ENCODE assay signal across 14 cellular contexts in genomic region chr6:106197441-106197840, GRCh38.
DNase-seq lines count a peak whose midpoint lies in the region; ATAC-seq and TF ChIP-seq lines count a peak whose summit lies in the region.
"Had no signal": no experiment of that assay in that cellular context is flagged by ENCODE, and none has a peak within 500 bp of the region (broad histone marks: within the 10 kb centered on the region; RNA-seq: fewer than 3 reads in every experiment).

No MANE protein-coding gene starts in this region.

- H3K36me3 Mint-ChIP-seq in activated naive CD4-positive, alpha-beta T cell treated with anti-CD3 and anti-CD28 coated beads for 36 hours (ENCODE audit: low read depth), result peaks cover 19% of the 10 kb centered on the region
- H3K36me3 Mint-ChIP-seq in stimulated activated effector memory CD8-positive, alpha-beta T cell treated with anti-CD3 and anti-CD28 coated beads, Interleukin-12 subunit alpha, Interleukin-12 subunit beta, amount 100 ng/mL, for 72 hours, result peaks cover 40% of the 10 kb centered on the region

- no peak overlapping the region for H3K4me3 Mint-ChIP-seq in activated naive CD4-positive, alpha-beta T cell treated with anti-CD3 and anti-CD28 coated beads for 36 hours
- peak overlapping the region; percentile 34 for H3K4me3 Mint-ChIP-seq in stimulated activated effector memory CD8-positive, alpha-beta T cell treated with anti-CD3 and anti-CD28 coated beads, Interleukin-12 subunit alpha, Interleukin-12 subunit beta, amount 100 ng/mL, for 72 hours

- H3K36me3 ChIP-seq in RWPE2 (ENCODE audit: low read depth), result peaks cover 43% of the 10 kb centered on the region

- no peaks in the 10 kb centered on the region for H3K27me3 Mint-ChIP-seq in activated naive CD4-positive, alpha-beta T cell treated with anti-CD3 and anti-CD28 coated beads for 36 hours (ENCODE audit: low read depth)

- intact Hi-C loops in activated naive CD4-positive, alpha-beta T cell treated with anti-CD3 and anti-CD28 coated beads for 36 hours (cut with micrococcal nuclease), result loop anchor here (5.0 kb wide), 1 partner anchor 325 kb away; no protein-coding TSS in a partner anchor

- no peaks in the 10 kb centered on the region for H3K9me3 Mint-ChIP-seq in activated naive CD4-positive, alpha-beta T cell treated with anti-CD3 and anti-CD28 coated beads for 36 hours
- no peaks in the 10 kb centered on the region for H3K9me3 Mint-ChIP-seq in stimulated activated effector memory CD8-positive, alpha-beta T cell treated with anti-CD3 and anti-CD28 coated beads, Interleukin-12 subunit alpha, Interleukin-12 subunit beta, amount 100 ng/mL, for 72 hours

- H3K4me1 ChIP-seq in RWPE2 (ENCODE audit: insufficient read depth, poor library complexity, severe bottlenecking), result peaks cover 50% of the 10 kb centered on the region
- H3K4me1 ChIP-seq: upper lobe of left lung had no signal

- peaks cover 38% of the 10 kb centered on the region for H3K4me1 Mint-ChIP-seq in activated naive CD4-positive, alpha-beta T cell treated with anti-CD3 and anti-CD28 coated beads for 36 hours (ENCODE audit: low read depth)
- H3K4me1 Mint-ChIP-seq in stimulated activated effector memory CD8-positive, alpha-beta T cell treated with anti-CD3 and anti-CD28 coated beads, Interleukin-12 subunit alpha, Interleukin-12 subunit beta, amount 100 ng/mL, for 72 hours, result peaks cover 52% of the 10 kb centered on the region

- peak overlapping the region; percentile 93 for H3K27ac ChIP-seq in RWPE2 (ENCODE audit: poor library complexity, severe bottlenecking)
- H3K27ac ChIP-seq: upper lobe of left lung had no signal

- no peak for ATAC-seq in RWPE2 (ENCODE audit: low read depth)
- ATAC-seq in stimulated activated effector memory CD8-positive, alpha-beta T cell treated with anti-CD3 and anti-CD28 coated beads, Interleukin-12 subunit alpha, Interleukin-12 subunit beta, amount 100 ng/mL, for 72 hours, result peak; percentile 57
- no peak for ATAC-seq in HG03025 (IDR thresholded peaks at IDR 0.05; ENCODE audit: low FRiP score, unreplicated experiment)
- ATAC-seq: Panc1 had no signal

- CTCF ChIA-PET in activated naive CD4-positive, alpha-beta T cell treated with anti-CD3 and anti-CD28 coated beads for 36 hours (lab: Charles Lee), result no interaction called here

- H3K9me3 ChIP-seq in RWPE2 (ENCODE audit: severe bottlenecking), result no peaks in the 10 kb centered on the region
- H3K9me3 ChIP-seq: upper lobe of left lung had no signal

- DNase-seq in activated naive CD4-positive, alpha-beta T cell treated with anti-CD3 and anti-CD28 coated beads for 36 hours, result no peak
- no peak for DNase-seq in activated naive CD4-positive, alpha-beta T cell (lab: John Stamatoyannopoulos, UW)
- DNase-seq in RWPE2 (ENCODE audit: low spot score), result no peak
- peak; percentile 19 for DNase-seq in central memory CD4-positive, alpha-beta T cell
- DNase-seq in stimulated activated effector memory CD8-positive, alpha-beta T cell treated with anti-CD3 and anti-CD28 coated beads, Interleukin-12 subunit alpha, Interleukin-12 subunit beta, amount 100 ng/mL, for 72 hours (ENCODE audit: low spot score in 2 of 2), result no peak
- DNase-seq in erythroblast (lab: John Stamatoyannopoulos, UW), result no peak
- no peak for DNase-seq in GM20000 (ENCODE audit: low spot score)
- DNase-seq: amygdala, NCI-H1694, NCI-H524 had no signal

- peak overlapping the region; percentile 61 for H3K27ac Mint-ChIP-seq in activated naive CD4-positive, alpha-beta T cell treated with anti-CD3 and anti-CD28 coated beads for 36 hours
- H3K27ac Mint-ChIP-seq in stimulated activated effector memory CD8-positive, alpha-beta T cell treated with anti-CD3 and anti-CD28 coated beads, Interleukin-12 subunit alpha, Interleukin-12 subunit beta, amount 100 ng/mL, for 72 hours, result no peak overlapping the region

- TF ChIP-seq CTCF in RWPE2 (IDR thresholded peaks at IDR 0.05; ENCODE audit: poor library complexity, severe bottlenecking), result no peak
- TF ChIP-seq CTCF in GM20000 (IDR thresholded peaks at IDR 0.05; ENCODE audit: extremely low read depth, missing control alignments), result no peak

- no peaks in the 10 kb centered on the region for H3K27me3 ChIP-seq in RWPE2 (ENCODE audit: insufficient read depth, poor library complexity, severe bottlenecking)
- H3K27me3 ChIP-seq: upper lobe of left lung had no signal

- no peak overlapping the region for H3K4me3 ChIP-seq in RWPE2 (ENCODE audit: severe bottlenecking)
- H3K4me3 ChIP-seq: lung, upper lobe of left lung had no signal

- TF ChIP-seq POLR2A in erythroblast (IDR thresholded peaks at IDR 0.05; ENCODE audit: low read length), result no peak
